ENCODE assay signal across 1 cellular context in the genomic region with DNA sequence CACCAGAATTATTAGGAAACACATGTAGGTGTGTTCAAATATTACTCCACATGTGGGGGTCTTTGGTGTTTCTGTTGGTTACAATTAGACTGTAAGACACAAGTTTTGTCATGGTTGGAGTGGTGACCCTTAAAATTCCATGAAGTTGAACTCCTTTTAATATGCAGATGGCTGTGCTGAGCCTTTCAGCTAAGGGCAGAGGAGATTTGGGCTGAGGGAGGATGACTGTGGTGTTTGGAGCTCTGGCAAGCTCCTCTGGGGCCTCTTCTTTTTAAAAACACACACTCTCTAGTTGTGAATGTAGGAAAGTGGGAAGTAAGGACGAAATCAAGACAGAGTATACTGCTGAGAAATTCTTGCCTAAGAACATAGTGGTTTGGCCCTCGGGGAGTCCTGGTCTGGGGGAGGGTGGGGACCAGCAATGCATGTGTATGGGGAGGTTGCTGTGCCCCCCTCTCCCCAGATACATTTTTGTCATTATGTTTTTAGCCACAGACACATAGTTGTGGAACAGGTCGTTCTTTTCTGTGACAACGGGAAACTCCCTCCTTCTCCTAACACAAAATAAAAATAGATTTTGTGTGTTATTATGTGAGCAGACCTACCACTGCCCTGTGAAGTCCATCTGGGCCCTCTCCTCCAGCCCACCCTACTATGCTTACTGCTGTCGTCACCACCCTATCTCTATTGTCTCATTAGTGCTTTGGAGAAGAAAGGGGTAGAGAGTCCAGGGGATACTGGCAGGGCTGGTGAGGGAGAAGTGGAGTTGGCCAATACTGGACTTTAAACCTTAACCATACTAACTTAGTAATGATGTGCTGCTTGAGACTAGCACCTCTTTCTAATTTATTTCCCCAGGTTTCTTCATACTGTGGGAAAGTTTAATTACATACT.
TF ChIP-seq lines count a peak whose summit lies in the region.

No MANE protein-coding gene starts in this region.

TF ChIP-seq in GM12878, 131 proteins besides CTCF, POLR2A, EP300 and RAD21:
- TF ChIP-seq LARP7 (IDR thresholded peaks at IDR 0.05) (no peak), GABPA (IDR thresholded peaks at IDR 0.05; ENCODE audit: low read depth) (no peak), RB1 (IDR thresholded peaks at IDR 0.05; ENCODE audit: borderline replicate concordance) (no peak), IRF4 (IDR thresholded peaks at IDR 0.05; ENCODE audit: low read depth, low read length) (no peak), KDM1A (IDR thresholded peaks at IDR 0.05; ENCODE audit: borderline replicate concordance) (no peak), POLR2AphosphoS5 (IDR thresholded peaks at IDR 0.05; ENCODE audit: low read length) (peak; percentile 4; the same call in 1 of the 2 replicates), MEF2B (IDR thresholded peaks at IDR 0.05; ENCODE audit: partially characterized antibody, poor library complexity, severe bottlenecking) (peak; percentile 74), NR2C2 (IDR thresholded peaks at IDR 0.05; ENCODE audit: borderline replicate concordance, control insufficient read depth, insufficient read length, low read depth) (no peak), MTA2 (IDR thresholded peaks at IDR 0.05; ENCODE audit: low read depth) (peak; percentile 27; the same call in 1 of the 2 replicates), USF1 (IDR thresholded peaks at IDR 0.05; ENCODE audit: borderline replicate concordance, extremely low read length, insufficient read depth, low read depth, low read length) (no peak), SMARCA5 (IDR thresholded peaks at IDR 0.05) (no peak), YY1 (IDR thresholded peaks at IDR 0.05; ENCODE audit: low read depth, low read length) (no peak), FOXK2 (IDR thresholded peaks at IDR 0.05) (no peak), ZSCAN29 (IDR thresholded peaks at IDR 0.05) (no peak), NR2C1 (IDR thresholded peaks at IDR 0.05) (no peak), CREB1 (IDR thresholded peaks at IDR 0.05; ENCODE audit: low read depth) (no peak), TBL1XR1 (IDR thresholded peaks at IDR 0.05; ENCODE audit: low read depth, low read length) (0 out of 2 replicates have a peak, but pooled peaks have one; percentile 28), SRF (IDR thresholded peaks at IDR 0.05; ENCODE audit: low read depth in 2 of 2, low read length in 2 of 2) (no peak), MEF2A (IDR thresholded peaks at IDR 0.05; ENCODE audit: insufficient read depth, low read depth, low read length) (no peak)
- TF ChIP-seq, protein P1, sequence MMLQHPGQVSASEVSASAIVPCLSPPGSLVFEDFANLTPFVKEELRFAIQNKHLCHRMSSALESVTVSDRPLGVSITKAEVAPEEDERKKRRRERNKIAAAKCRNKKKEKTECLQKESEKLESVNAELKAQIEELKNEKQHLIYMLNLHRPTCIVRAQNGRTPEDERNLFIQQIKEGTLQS (IDR thresholded peaks at IDR 0.05; ENCODE audit: borderline replicate concordance, extremely low read depth, low read depth, low read length) = no peak
- TF ChIP-seq, protein P2, sequence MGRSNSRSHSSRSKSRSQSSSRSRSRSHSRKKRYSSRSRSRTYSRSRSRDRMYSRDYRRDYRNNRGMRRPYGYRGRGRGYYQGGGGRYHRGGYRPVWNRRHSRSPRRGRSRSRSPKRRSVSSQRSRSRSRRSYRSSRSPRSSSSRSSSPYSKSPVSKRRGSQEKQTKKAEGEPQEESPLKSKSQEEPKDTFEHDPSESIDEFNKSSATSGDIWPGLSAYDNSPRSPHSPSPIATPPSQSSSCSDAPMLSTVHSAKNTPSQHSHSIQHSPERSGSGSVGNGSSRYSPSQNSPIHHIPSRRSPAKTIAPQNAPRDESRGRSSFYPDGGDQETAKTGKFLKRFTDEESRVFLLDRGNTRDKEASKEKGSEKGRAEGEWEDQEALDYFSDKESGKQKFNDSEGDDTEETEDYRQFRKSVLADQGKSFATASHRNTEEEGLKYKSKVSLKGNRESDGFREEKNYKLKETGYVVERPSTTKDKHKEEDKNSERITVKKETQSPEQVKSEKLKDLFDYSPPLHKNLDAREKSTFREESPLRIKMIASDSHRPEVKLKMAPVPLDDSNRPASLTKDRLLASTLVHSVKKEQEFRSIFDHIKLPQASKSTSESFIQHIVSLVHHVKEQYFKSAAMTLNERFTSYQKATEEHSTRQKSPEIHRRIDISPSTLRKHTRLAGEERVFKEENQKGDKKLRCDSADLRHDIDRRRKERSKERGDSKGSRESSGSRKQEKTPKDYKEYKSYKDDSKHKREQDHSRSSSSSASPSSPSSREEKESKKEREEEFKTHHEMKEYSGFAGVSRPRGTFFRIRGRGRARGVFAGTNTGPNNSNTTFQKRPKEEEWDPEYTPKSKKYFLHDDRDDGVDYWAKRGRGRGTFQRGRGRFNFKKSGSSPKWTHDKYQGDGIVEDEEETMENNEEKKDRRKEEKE (IDR thresholded peaks at IDR 0.05) = no peak
- TF ChIP-seq, protein P3, sequence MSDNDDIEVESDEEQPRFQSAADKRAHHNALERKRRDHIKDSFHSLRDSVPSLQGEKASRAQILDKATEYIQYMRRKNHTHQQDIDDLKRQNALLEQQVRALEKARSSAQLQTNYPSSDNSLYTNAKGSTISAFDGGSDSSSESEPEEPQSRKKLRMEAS (IDR thresholded peaks at IDR 0.05; ENCODE audit: low read depth, low read length) = no peak
- TF ChIP-seq, protein P4, sequence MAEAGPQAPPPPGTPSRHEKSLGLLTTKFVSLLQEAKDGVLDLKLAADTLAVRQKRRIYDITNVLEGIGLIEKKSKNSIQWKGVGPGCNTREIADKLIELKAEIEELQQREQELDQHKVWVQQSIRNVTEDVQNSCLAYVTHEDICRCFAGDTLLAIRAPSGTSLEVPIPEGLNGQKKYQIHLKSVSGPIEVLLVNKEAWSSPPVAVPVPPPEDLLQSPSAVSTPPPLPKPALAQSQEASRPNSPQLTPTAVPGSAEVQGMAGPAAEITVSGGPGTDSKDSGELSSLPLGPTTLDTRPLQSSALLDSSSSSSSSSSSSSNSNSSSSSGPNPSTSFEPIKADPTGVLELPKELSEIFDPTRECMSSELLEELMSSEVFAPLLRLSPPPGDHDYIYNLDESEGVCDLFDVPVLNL (IDR thresholded peaks at IDR 0.05; ENCODE audit: low read depth, low read length) = no peak
- TF ChIP-seq, protein P5, sequence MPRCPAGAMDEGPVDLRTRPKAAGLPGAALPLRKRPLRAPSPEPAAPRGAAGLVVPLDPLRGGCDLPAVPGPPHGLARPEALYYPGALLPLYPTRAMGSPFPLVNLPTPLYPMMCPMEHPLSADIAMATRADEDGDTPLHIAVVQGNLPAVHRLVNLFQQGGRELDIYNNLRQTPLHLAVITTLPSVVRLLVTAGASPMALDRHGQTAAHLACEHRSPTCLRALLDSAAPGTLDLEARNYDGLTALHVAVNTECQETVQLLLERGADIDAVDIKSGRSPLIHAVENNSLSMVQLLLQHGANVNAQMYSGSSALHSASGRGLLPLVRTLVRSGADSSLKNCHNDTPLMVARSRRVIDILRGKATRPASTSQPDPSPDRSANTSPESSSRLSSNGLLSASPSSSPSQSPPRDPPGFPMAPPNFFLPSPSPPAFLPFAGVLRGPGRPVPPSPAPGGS (IDR thresholded peaks at IDR 0.05; ENCODE audit: borderline replicate concordance, insufficient read depth, low read depth, low read length, poor library complexity, severe bottlenecking) = no peak
